ENCODE assay signal across 8 cellular contexts in genomic region chr7:1530946-1531262, GRCh38. TPM values are rescaled to one million over a fixed set of nuclear protein-coding genes. Genes with fewer than 3 reads are reported as not detected.
A peak's percentile ranks its signal among the peaks of the same experiment; 100 is the strongest.
DNase-seq lines count a peak whose midpoint lies in the region; ATAC-seq and TF ChIP-seq lines count a peak whose summit lies in the region.

No MANE protein-coding gene starts in this region.

- peak overlapping the region; percentile 87 for H2BK5ac ChIP-seq in neuronal stem cell (ENCODE audit: low read length)

- H3K9ac ChIP-seq in ES-I3 (ENCODE audit: low read depth, low read length) = peak overlapping the region; percentile 56; the same call in 1 of the 2 replicates
- H3K9ac ChIP-seq in neuronal stem cell (ENCODE audit: low read depth, low read length, poor library complexity) = no peak overlapping the region

- no peak overlapping the region for H3K27ac Mint-ChIP-seq in activated CD4-positive, alpha-beta T cell treated with anti-CD3 and anti-CD28 coated beads, Interleukin-2, amount 10 ng/mL, durations not matched to agents 24 days and 14 days

- peak; percentile 23 for ATAC-seq in HG02798 (IDR thresholded peaks at IDR 0.05; ENCODE audit: poor library complexity, unreplicated experiment)

- H3K27me3 Mint-ChIP-seq in activated CD4-positive, alpha-beta T cell treated with anti-CD3 and anti-CD28 coated beads, Interleukin-2, amount 10 ng/mL, durations not matched to agents 24 days and 14 days = peaks cover 5% of the 10 kb centered on the region

- no CpG with 5 or more reads among the region's 45 CpGs for WGBS in neuronal stem cell (ENCODE audit: extremely low coverage in 2 of 2, insufficient read length in 2 of 2, insufficient replicate concordance in 1 of 2), 2 donors

- H2AK5ac ChIP-seq in neuronal stem cell (ENCODE audit: low read depth, low read length) = peak overlapping the region; percentile 47

- H3K27me3 ChIP-seq in breast epithelium (no peaks in the 10 kb centered on the region), neuronal stem cell (ENCODE audit: control insufficient read depth in 3 of 3, insufficient read depth in 3 of 3, low read depth in 1 of 3, low read length in 3 of 3) (peaks cover 0 to 22% (median 9%) of the 10 kb centered on the region in 3 experiments)

- H2AFZ ChIP-seq in neuronal stem cell (ENCODE audit: low read length) = no peak overlapping the region

- H3K27ac ChIP-seq in breast epithelium (peak overlapping the region; percentile 97 to 100), neuronal stem cell (replicated peaks; ENCODE audit: low read length) (no peak overlapping the region)

- H3K23ac ChIP-seq in neuronal stem cell (ENCODE audit: low read depth, low read length, poor library complexity) = no peak overlapping the region

- H3K9me3 Mint-ChIP-seq in activated CD4-positive, alpha-beta T cell treated with anti-CD3 and anti-CD28 coated beads, Interleukin-2, amount 10 ng/mL, durations not matched to agents 24 days and 14 days = no peaks in the 10 kb centered on the region

- intact Hi-C loops in breast epithelium (cut with DNase I; ENCODE audit: low total_unique reads) = no loop called here
- intact Hi-C loops in activated CD4-positive, alpha-beta T cell treated with anti-CD3 and anti-CD28 coated beads, Interleukin-2, amount 10 ng/mL, durations not matched to agents 24 days and 14 days (cut with micrococcal nuclease) = loop anchor here (5.0 kb wide), 1 partner anchor 369 kb away; the partner anchor contains the start of gene ZFAND2A

- H3K4ac ChIP-seq in neuronal stem cell (ENCODE audit: low read length) = no peak overlapping the region

- H3K4me1 Mint-ChIP-seq in activated CD4-positive, alpha-beta T cell treated with anti-CD3 and anti-CD28 coated beads, Interleukin-2, amount 10 ng/mL, durations not matched to agents 24 days and 14 days = peaks cover 21% of the 10 kb centered on the region

- no peak overlapping the region for H4K8ac ChIP-seq in neuronal stem cell (ENCODE audit: low read depth, low read length)

- H3K36me3 ChIP-seq in ES-I3 (ENCODE audit: insufficient read depth, low read length) = no peaks in the 10 kb centered on the region
- H3K36me3 ChIP-seq in breast epithelium = no peaks in the 10 kb centered on the region
- H3K36me3 ChIP-seq in neuronal stem cell (replicated peaks in 1 of 2; ENCODE audit: control insufficient read depth in 2 of 2, insufficient read depth in 2 of 2, low read length in 2 of 2) = no peaks in the 10 kb centered on the region

- H3K14ac ChIP-seq in neuronal stem cell (ENCODE audit: low read length) = no peak overlapping the region

- DNase-seq in breast epithelium (ENCODE audit: low spot score in 2 of 2) = no peak
- no peak for DNase-seq in neuronal stem cell (ENCODE audit: low spot score)
- DNase-seq in T-helper 2 cell = no peak
- no peak for DNase-seq in inferior parietal cortex (ENCODE audit: extremely low spot score)
- no peak for DNase-seq in activated CD4-positive, alpha-beta T cell treated with anti-CD3 and anti-CD28 coated beads, Interleukin-2, amount 10 ng/mL, durations not matched to agents 24 days and 14 days
- DNase-seq in NCI-H1092 (lab: John Stamatoyannopoulos, UW) = no peak

- TF ChIP-seq POLR2A in breast epithelium (IDR thresholded peaks at IDR 0.05) = no peak

- H3K4me3 ChIP-seq in breast epithelium (peak overlapping the region; percentile 52 to 84 (median 68)), neuronal stem cell (ENCODE audit: low read length in 2 of 2) (peak overlapping the region; percentile 53 to 82)

- no peaks in the 10 kb centered on the region for H3K9me3 ChIP-seq in ES-I3 (ENCODE audit: control insufficient read depth, insufficient read depth, low read length)
- H3K9me3 ChIP-seq in breast epithelium = no peaks in the 10 kb centered on the region
- H3K9me3 ChIP-seq in neuronal stem cell (replicated peaks in 1 of 2; ENCODE audit: control insufficient read depth in 2 of 2, insufficient read depth in 1 of 2, low read depth in 1 of 2, low read length in 2 of 2) = no peaks in the 10 kb centered on the region

- H2BK120ac ChIP-seq in neuronal stem cell (ENCODE audit: low read depth, low read length) = no peak overlapping the region

- H4K91ac ChIP-seq in neuronal stem cell (ENCODE audit: low read depth, low read length, poor library complexity) = no peak overlapping the region

- peak overlapping the region; percentile 69 for H3K4me2 ChIP-seq in neuronal stem cell (ENCODE audit: insufficient read depth, low read length, poor library complexity, severe bottlenecking)

- peaks cover 8% of the 10 kb centered on the region for H3K79me1 ChIP-seq in neuronal stem cell (ENCODE audit: low read depth, low read length)

- H3K36me3 Mint-ChIP-seq in activated CD4-positive, alpha-beta T cell treated with anti-CD3 and anti-CD28 coated beads, Interleukin-2, amount 10 ng/mL, durations not matched to agents 24 days and 14 days (ENCODE audit: low read depth) = no peaks in the 10 kb centered on the region

- H2BK15ac ChIP-seq in neuronal stem cell (ENCODE audit: low read length) = no peak overlapping the region

- H3K4me1 ChIP-seq in ES-I3 (ENCODE audit: insufficient read depth, low read length) (peaks cover 34% of the 10 kb centered on the region; the same call in 1 of the 2 replicates), breast epithelium (peaks cover 0 to 15% of the 10 kb centered on the region in 2 donors), neuronal stem cell (ENCODE audit: control insufficient read depth in 2 of 2, insufficient read depth in 1 of 2, low read depth in 1 of 2, low read length in 2 of 2) (peaks cover 26 to 34% of the 10 kb centered on the region in 2 donors)

- H3K4me3 Mint-ChIP-seq in activated CD4-positive, alpha-beta T cell treated with anti-CD3 and anti-CD28 coated beads, Interleukin-2, amount 10 ng/mL, durations not matched to agents 24 days and 14 days = no peak overlapping the region

- H2BK12ac ChIP-seq in neuronal stem cell (ENCODE audit: low read length) = no peak overlapping the region

- no peak for TF ChIP-seq CTCF in breast epithelium (IDR thresholded peaks at IDR 0.05)

- H3K18ac ChIP-seq in neuronal stem cell (ENCODE audit: low read length) = peak overlapping the region; percentile 57

RNA-seq across cellular contexts. Expression of gene MAFK, which starts 0.4 kb away (rescaled TPM):
- total RNA-seq in breast epithelium = 10 to 100 TPM; 14.4 to 25.9 (median 25.2) TPM
- polyA plus RNA-seq in neuronal stem cell (2013, experiment 1 of 2) = 4.4 TPM
- 4.1 TPM for polyA plus RNA-seq in neuronal stem cell (2013, experiment 2 of 2)
- total RNA-seq in activated CD4-positive, alpha-beta T cell treated with anti-CD3 and anti-CD28 coated beads, Interleukin-2, amount 10 ng/mL, durations not matched to agents 24 days and 14 days = 42.9 and 45.5 TPM in 2 replicates

RNA-seq across cellular contexts. Expression of gene TMEM184A, which starts 25.1 kb away (rescaled TPM):
- 1 to 10 TPM in 2 of 3 donors, not detected in 1; 6.6 to 8.2 TPM for total RNA-seq in breast epithelium
- polyA plus RNA-seq in neuronal stem cell (2013, experiment 1 of 2) = 0.32 TPM
- 0.28 TPM for polyA plus RNA-seq in neuronal stem cell (2013, experiment 2 of 2)
- total RNA-seq in activated CD4-positive, alpha-beta T cell treated with anti-CD3 and anti-CD28 coated beads, Interleukin-2, amount 10 ng/mL, durations not matched to agents 24 days and 14 days = not detected in 2 replicates

RNA-seq across cellular contexts. Expression of gene INTS1, which starts 26.7 kb away (rescaled TPM):
- total RNA-seq in breast epithelium = 10 to 100 TPM; 27.5 to 32.1 (median 27.7) TPM
- 25.3 TPM for polyA plus RNA-seq in neuronal stem cell (2013, experiment 1 of 2)
- polyA plus RNA-seq in neuronal stem cell (2013, experiment 2 of 2) = 24.4 TPM
- 89.5 and 94.3 TPM in 2 replicates for total RNA-seq in activated CD4-positive, alpha-beta T cell treated with anti-CD3 and anti-CD28 coated beads, Interleukin-2, amount 10 ng/mL, durations not matched to agents 24 days and 14 days

RNA-seq across cellular contexts. Expression of gene PSMG3, which starts 38.9 kb away (rescaled TPM):
- total RNA-seq in breast epithelium = 10 to 100 TPM; 32.6 to 52.8 (median 45.4) TPM
- polyA plus RNA-seq in neuronal stem cell (2013, experiment 1 of 2) = 16.9 TPM
- 15.7 TPM for polyA plus RNA-seq in neuronal stem cell (2013, experiment 2 of 2)
- total RNA-seq in activated CD4-positive, alpha-beta T cell treated with anti-CD3 and anti-CD28 coated beads, Interleukin-2, amount 10 ng/mL, durations not matched to agents 24 days and 14 days = 58.0 and 58.5 TPM in 2 replicates
